ENCODE assay signal across 8 cellular contexts in the genomic region with DNA sequence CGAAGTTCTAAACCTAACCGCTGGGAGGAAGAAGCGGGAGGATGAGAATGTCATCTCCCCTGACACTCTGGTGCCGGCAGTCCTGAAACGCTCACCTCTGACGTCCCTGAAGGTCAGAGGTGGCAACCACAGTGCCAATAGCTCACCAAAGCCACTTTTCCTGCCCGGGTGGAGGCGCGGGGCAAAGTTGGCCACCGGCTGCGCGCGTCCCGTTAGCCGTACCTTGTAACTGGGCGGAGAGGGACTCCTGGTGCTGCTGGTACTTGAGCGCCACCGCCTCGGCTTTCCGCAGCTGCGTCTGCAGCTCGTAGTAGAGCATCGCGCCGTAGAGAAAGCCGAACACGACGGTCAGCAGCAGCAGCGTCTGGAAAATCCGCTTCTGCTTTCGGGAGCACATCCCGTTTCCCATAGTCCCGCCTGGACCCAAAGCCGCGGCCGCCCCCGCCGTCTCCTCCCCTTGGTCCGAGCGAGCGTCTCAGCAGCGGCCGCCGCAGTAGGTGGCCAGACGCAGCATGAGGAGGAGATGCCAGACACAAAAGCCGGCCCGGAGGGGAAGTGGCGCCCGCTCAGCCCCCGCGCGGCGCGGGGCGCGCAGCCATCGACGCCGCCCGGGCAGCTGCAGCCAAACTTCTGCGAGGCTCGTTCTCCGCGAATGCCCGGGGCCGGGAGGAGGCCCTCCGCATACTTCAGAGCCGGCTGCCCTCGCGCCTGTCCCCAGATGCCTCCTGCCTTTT. TPM values are rescaled to one million over a fixed set of nuclear protein-coding genes. Genes with fewer than 3 reads are reported as not detected.
DNase-seq lines count a peak whose midpoint lies in the region; TF ChIP-seq lines count a peak whose summit lies in the region.

No MANE protein-coding gene starts in this region.

- H3K4me2 ChIP-seq in Karpas-422 (ENCODE audit: low read depth, low read length, poor library complexity, severe bottlenecking), result peak overlapping the region; percentile 92
- H3K4me2 ChIP-seq in SU-DHL-6 (ENCODE audit: low read depth, low read length, poor library complexity, severe bottlenecking), result peak overlapping the region; percentile 90
- peak overlapping the region; percentile 94 for H3K4me2 ChIP-seq in mammary epithelial cell (ENCODE audit: insufficient read depth, low read depth, low read length)

- H4K20me1 ChIP-seq in Karpas-422 (ENCODE audit: insufficient read depth, low read depth, low read length) (peaks cover 24% of the 10 kb centered on the region; the same call in 1 of the 2 replicates), SU-DHL-6 (ENCODE audit: low read depth, low read length) (peaks cover 12% of the 10 kb centered on the region; the same call in 1 of the 2 replicates), mammary epithelial cell (ENCODE audit: insufficient read depth, low read length) (no peaks in the 10 kb centered on the region)

- H2AFZ ChIP-seq in Karpas-422 (ENCODE audit: low read length) (peak overlapping the region; percentile 97), SU-DHL-6 (ENCODE audit: low read depth, low read length, severe bottlenecking) (peak overlapping the region; percentile 93), mammary epithelial cell (ENCODE audit: low read depth, low read length) (peak overlapping the region; percentile 91)

- DNase-seq in NCI-H2029 treated with DMSO at 0.1 percent for 48 hours (lab: John Stamatoyannopoulos, UW), result peak; percentile 51
- DNase-seq in NCI-H2029 (lab: John Stamatoyannopoulos, UW), result no peak
- peak; percentile 61 for DNase-seq in H7
- peak; percentile 88 for DNase-seq in Karpas-422
- DNase-seq in mammary epithelial cell, result peak; percentile 69
- peak; percentile 55 for DNase-seq in inferior parietal cortex (ENCODE audit: extremely low spot score)

- peaks cover 20% of the 10 kb centered on the region for H3F3A ChIP-seq in SU-DHL-6 (ENCODE audit: insufficient read depth)

- TSS peak; percentile 29 for BruUV-seq in mammary epithelial cell (replicated peaks; lab: Mats Ljungman, UMichigan)

- H3K9ac ChIP-seq in Karpas-422 (ENCODE audit: low read length) (peak overlapping the region; percentile 82), SU-DHL-6 (ENCODE audit: low read length) (peak overlapping the region; percentile 70), mammary epithelial cell (ENCODE audit: insufficient read depth, low read length) (peak overlapping the region; percentile 66)

- in situ Hi-C loops in mammary epithelial cell (cut with MboI; ENCODE audit: low sequenced_read_pairs in 2 of 2), result no loop called here

- TF ChIP-seq CTCF in SU-DHL-6 (IDR thresholded peaks at IDR 0.05; ENCODE audit: insufficient read depth, low read length, poor library complexity, severe bottlenecking), result no peak
- peak; percentile 12 to 30 for TF ChIP-seq CTCF in mammary epithelial cell (conservative IDR thresholded peaks at IDR 0.05 in 1 of 2, IDR thresholded peaks at IDR 0.05 in 1 of 2; ENCODE audit: extremely low read depth in 1 of 2, insufficient read depth in 1 of 2, low read depth in 1 of 2, low read length in 2 of 2)

- H3K27me3 ChIP-seq in H7 (ENCODE audit: control insufficient read depth, insufficient read depth, low read length), result no peaks in the 10 kb centered on the region
- no peaks in the 10 kb centered on the region for H3K27me3 ChIP-seq in Karpas-422 (ENCODE audit: low read length)
- H3K27me3 ChIP-seq in SU-DHL-6 (ENCODE audit: low read length), result no peaks in the 10 kb centered on the region
- no peaks in the 10 kb centered on the region for H3K27me3 ChIP-seq in mammary epithelial cell (ENCODE audit: insufficient read depth, low read length)

- intact Hi-C loops in mammary epithelial cell (cut with micrococcal nuclease), result loop anchor here (1.0 to 10.0 kb wide), 3 partner anchors 16 to 360 kb away; partner anchors contain the start of genes PDCD10 and SERPINI1

- H3K4me1 ChIP-seq in Karpas-422 (ENCODE audit: low read length), result peaks cover 37% of the 10 kb centered on the region
- peaks cover 16% of the 10 kb centered on the region for H3K4me1 ChIP-seq in mammary epithelial cell (ENCODE audit: insufficient read depth, low read length)

- dilution Hi-C loops in mammary epithelial cell (cut with HindIII; ENCODE audit: low sequenced_read_pairs), result no loop called here

- H3K9me3 ChIP-seq in Karpas-422 (ENCODE audit: low read length), result no peaks in the 10 kb centered on the region
- no peaks in the 10 kb centered on the region for H3K9me3 ChIP-seq in SU-DHL-6 (ENCODE audit: insufficient read depth, low read length)
- H3K9me3 ChIP-seq in mammary epithelial cell (replicated peaks; ENCODE audit: insufficient read depth, low read length), result no peaks in the 10 kb centered on the region

- H3K27ac ChIP-seq in Karpas-422 (ENCODE audit: low read length) (peak overlapping the region; percentile 62), SU-DHL-6 (ENCODE audit: low read depth, low read length) (peak overlapping the region; percentile 86), mammary epithelial cell (ENCODE audit: insufficient read depth, low read depth, low read length) (peak overlapping the region; percentile 82), skin epidermis (peak overlapping the region in 20 of 21 experiments; percentile 69 to 96 (median 89))

- 4% methylated on average over 22 of the region's 70 CpGs for WGBS in mammary epithelial cell (ENCODE audit: low coverage, missing lambda C conversion rate)

- CTCF ChIA-PET in mammary epithelial cell (lab: Charles Lee; ENCODE audit: low non-redundant PET), result interaction anchor here (0.6 kb wide), 1 partner anchor 70 kb away, joined by 5 read pairs; no protein-coding TSS in a partner anchor

- H3K4me3 ChIP-seq in H7 (ENCODE audit: insufficient read depth, low read depth, low read length) (peak overlapping the region; percentile 82), Karpas-422 (ENCODE audit: low read length) (peak overlapping the region; percentile 93), SU-DHL-6 (ENCODE audit: insufficient read depth, low read length, poor library complexity, severe bottlenecking) (peak overlapping the region; percentile 58), mammary epithelial cell (replicated peaks in 1 of 3; ENCODE audit: insufficient read depth in 1 of 3, low read depth in 2 of 3, low read length in 3 of 3) (peak overlapping the region; percentile 75 to 94 (median 88)), skin epidermis (peak overlapping the region; percentile 74 to 90 (median 78))

- H3K79me2 ChIP-seq in Karpas-422 (ENCODE audit: low read length) (peaks cover 29% of the 10 kb centered on the region), SU-DHL-6 (ENCODE audit: insufficient read depth, low read length) (peaks cover 43% of the 10 kb centered on the region), mammary epithelial cell (ENCODE audit: insufficient read depth, low read length) (peaks cover 51% of the 10 kb centered on the region)

- no peaks in the 10 kb centered on the region for H3K9me2 ChIP-seq in Karpas-422 (replicated peaks; ENCODE audit: insufficient read depth, low read length)
- H3K9me2 ChIP-seq in SU-DHL-6 (replicated peaks; ENCODE audit: insufficient read depth, low read length), result no peaks in the 10 kb centered on the region

- no peaks in the 10 kb centered on the region for H3K36me3 ChIP-seq in H7 (replicated peaks; ENCODE audit: control insufficient read depth, insufficient read depth, low read length)
- no peaks in the 10 kb centered on the region for H3K36me3 ChIP-seq in Karpas-422 (ENCODE audit: insufficient read depth, low read length)
- H3K36me3 ChIP-seq in SU-DHL-6 (ENCODE audit: low read length), result no peaks in the 10 kb centered on the region
- no peaks in the 10 kb centered on the region for H3K36me3 ChIP-seq in mammary epithelial cell (ENCODE audit: insufficient read depth, low read length)

RNA-seq across cellular contexts. Expression of gene GOLIM4, which starts 0.7 kb away (rescaled TPM):
- 19.1 and 33.2 TPM in 2 replicates for total RNA-seq in H7 (2014; rRNA removed; shearing (Covaris generic))
- 2.6 and 7.9 TPM in 2 replicates for total RNA-seq in Karpas-422 (2014; rRNA removed; shearing (Covaris generic); ENCODE audit: low replicate concordance)
- total RNA-seq in mammary epithelial cell, result 10 to 100 TPM; 31.4 to 31.7 TPM
- polyA plus RNA-seq in mammary epithelial cell, result 23.1 TPM
- polyA minus RNA-seq in mammary epithelial cell, result 21.3 TPM
